8 cellular contexts compared by ENCODE assay signal in the genomic region with DNA sequence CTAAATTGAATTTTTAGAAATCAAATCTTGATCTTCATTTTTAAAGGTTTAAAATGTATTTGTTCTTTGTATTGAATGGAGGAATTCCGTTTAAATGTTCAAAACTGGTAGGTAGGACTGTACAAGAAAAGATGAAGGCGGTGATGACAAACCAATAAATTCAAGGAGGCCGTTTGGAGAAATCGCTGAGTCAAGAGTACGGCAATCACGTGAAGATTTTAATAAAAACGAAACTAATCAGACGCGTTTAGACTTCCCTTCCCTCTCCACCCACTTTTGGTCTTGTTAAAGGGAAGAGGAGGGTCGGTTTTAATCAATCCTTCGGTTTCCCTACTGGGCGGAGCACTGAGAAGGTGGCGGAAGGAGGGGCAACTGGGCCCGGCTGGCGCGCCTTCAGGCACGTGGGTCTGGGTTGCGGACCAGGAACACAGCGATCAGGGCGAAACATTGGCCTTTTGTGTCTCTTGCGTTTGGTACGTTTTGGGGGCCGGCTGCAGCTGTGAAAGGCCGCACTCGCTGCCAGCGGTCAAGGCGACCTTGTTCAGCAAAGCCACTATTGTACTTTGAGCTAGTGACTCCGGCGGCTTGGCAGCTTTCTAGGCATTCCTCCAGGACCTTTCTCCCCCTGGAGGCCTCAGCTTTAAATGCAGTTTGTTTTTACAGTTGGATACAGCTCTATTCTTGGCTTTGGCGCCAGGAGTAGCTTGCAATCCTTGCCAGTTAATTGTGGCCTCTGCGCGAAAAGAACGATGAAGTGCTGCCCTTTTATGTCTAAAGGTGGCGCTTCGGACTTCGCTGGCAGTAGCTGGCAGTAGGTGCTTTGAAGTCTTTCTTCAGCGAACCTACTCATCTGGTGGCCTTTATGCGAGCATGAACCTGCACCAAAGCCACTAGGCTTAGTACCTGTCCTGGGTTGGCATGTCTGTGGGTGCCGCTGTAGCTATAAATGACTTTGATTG. TPM values are rescaled to one million over a fixed set of nuclear protein-coding genes. Genes with fewer than 3 reads are reported as not detected.
A peak's percentile ranks its signal among the peaks of the same experiment; 100 is the strongest.
DNase-seq lines count a peak whose midpoint lies in the region; ATAC-seq, FAIRE-seq and TF ChIP-seq lines count a peak whose summit lies in the region.

No MANE protein-coding gene starts in this region.

- ATAC-seq in HG03439 (IDR thresholded peaks at IDR 0.05; ENCODE audit: unreplicated experiment), result peak; percentile 76

- intact Hi-C loops in lower leg skin (cut with DNase I; ENCODE audit: low total_unique reads), result no loop called here

- peak; percentile 7 to 83 (median 72) for DNase-seq in C1 segment of cervical spinal cord (lab: John Stamatoyannopoulos, UW)
- peak; percentile 7 for DNase-seq in GM19239 (ENCODE audit: insufficient read length, low spot score)
- DNase-seq in NCI-H524 (lab: John Stamatoyannopoulos, UW), result peak; percentile 89 to 95
- peak; percentile 40 to 43 for DNase-seq in activated CD4-positive, alpha-beta T cell treated with anti-CD3 and anti-CD28 coated beads, Interleukin-2, amount 50 U/mL, for 4 hours
- DNase-seq in lower leg skin (ENCODE audit: low spot score in 2 of 2), result peak; percentile 67 to 90
- peak; percentile 16 to 42 for DNase-seq in stimulated activated CD4-positive, alpha-beta T cell treated with anti-CD3 and anti-CD28 coated beads, Interleukin-4, amount 100 ng/mL, for 48 hours (ENCODE audit: low read depth in 2 of 2)

- peak; percentile 87 for FAIRE-seq in GM19239 (lab: Jason Lieb, UNC)

- H3K4me3 ChIP-seq in ectodermal cell (ENCODE audit: insufficient read depth, low read depth, low read length), result peak overlapping the region; percentile 38
- H3K4me3 ChIP-seq in lower leg skin (ENCODE audit: low read depth, poor library complexity, severe bottlenecking), result peak overlapping the region; percentile 9

- H3K36me3 ChIP-seq in ectodermal cell (ENCODE audit: control insufficient read depth, insufficient read depth, low read length), result no peaks in the 10 kb centered on the region

- no peaks in the 10 kb centered on the region for H3K27me3 ChIP-seq in ectodermal cell (ENCODE audit: control insufficient read depth, insufficient read depth, low read length, poor library complexity, severe bottlenecking)

- peak in 1 of 3 donors; percentile 18 for TF ChIP-seq CTCF in lower leg skin (IDR thresholded peaks at IDR 0.05)

- TF ChIP-seq POLR2A in lower leg skin (IDR thresholded peaks at IDR 0.05), result no peak

- H3K4me1 ChIP-seq in ectodermal cell (ENCODE audit: control insufficient read depth, insufficient read depth, low read length), result no peaks in the 10 kb centered on the region

- 7% methylated on average over 32 to 39 of the region's 39 CpGs for WGBS in ectodermal cell, 2 experiments
- WGBS in lower leg skin, 2 donors, result 1 to 26% methylated on average over 35 to 39 of the region's 39 CpGs

- H3K27ac ChIP-seq in ectodermal cell (ENCODE audit: insufficient read depth, low read depth, low read length, poor library complexity, severe bottlenecking), result peak overlapping the region; percentile 55

- no peaks in the 10 kb centered on the region for H3K9me3 ChIP-seq in ectodermal cell (ENCODE audit: control insufficient read depth, low read length)

RNA-seq across cellular contexts. Expression of gene LAMP2, which starts 16.7 kb away (rescaled TPM):
- 28.3 TPM for polyA plus RNA-seq in ectodermal cell (2013, experiment 1 of 4)
- polyA plus RNA-seq in ectodermal cell (2013, experiment 2 of 4), result 30.6 TPM
- 32.0 TPM for polyA plus RNA-seq in ectodermal cell (2013, experiment 3 of 4)
- polyA plus RNA-seq in ectodermal cell (2013, experiment 4 of 4), result 37.5 TPM
- 100 to 1,000 TPM in 3 of 4 donors, 10 to 100 TPM in 1; 90.1 to 154 (median 120) TPM for total RNA-seq in lower leg skin

Comparison
In these comparisons a context has a peak if more than half of its experiments do, and no peak if none do; other contexts are left out.
1. Peak in every context shown above with its lines: DNase-seq, ATAC-seq, H3K4me3 ChIP-seq and H3K27ac ChIP-seq.
2. DNase-seq: peak in every context shown above with its lines; median percentile 92 in NCI-H524; 78 in lower leg skin; 72 in C1 segment of cervical spinal cord; 42 in activated CD4-positive, alpha-beta T cell treated with anti-CD3 and anti-CD28 coated beads, Interleukin-2, amount 50 U/mL, for 4 hours; 29 in stimulated activated CD4-positive, alpha-beta T cell treated with anti-CD3 and anti-CD28 coated beads, Interleukin-4, amount 100 ng/mL, for 48 hours; 7 in GM19239.